ENCODE assay signal across 10 cellular contexts in genomic region chr14:53126705-53127104, GRCh38. TPM values are rescaled to one million over a fixed set of nuclear protein-coding genes. Genes with fewer than 3 reads are reported as not detected.
DNase-seq lines count a peak whose midpoint lies in the region; ATAC-seq and TF ChIP-seq lines count a peak whose summit lies in the region.
"Had no signal": no experiment of that assay in that cellular context is flagged by ENCODE, and none has a peak within 500 bp of the region (broad histone marks: within the 10 kb centered on the region; RNA-seq: fewer than 3 reads in every experiment).

No MANE protein-coding gene starts in this region.

- TF ChIP-seq CTCF in fibroblast of lung (conservative IDR thresholded peaks at IDR 0.05 in 1 of 2, IDR thresholded peaks at IDR 0.05 in 1 of 2; ENCODE audit: low read depth in 1 of 2, low read length in 2 of 2), result no peak
- TF ChIP-seq CTCF in spleen (IDR thresholded peaks at IDR 0.05 in 8 of 11, conservative IDR thresholded peaks at IDR 0.05 in 3 of 11), result no peak

- peak; percentile 8 for DNase-seq in activated CD4-positive, alpha-beta T cell treated with anti-CD3 and anti-CD28 coated beads, Interleukin-2, amount 10 ng/mL, durations not matched to agents 24 days and 14 days
- DNase-seq in activated CD4-positive, alpha-beta T cell treated with anti-CD3 and anti-CD28 coated beads for 4 hours, result no peak
- DNase-seq in MV-4-11 (lab: John Stamatoyannopoulos, UW), result peak; percentile 59
- DNase-seq in fibroblast of lung (ENCODE audit: low read depth in 2 of 2), result peak in 1 of 2 donors; percentile 38
- no peak for DNase-seq in spleen
- no peak for DNase-seq in SIG-M5 treated with dmso at 0.1 percent for 504 hours (lab: John Stamatoyannopoulos, UW; ENCODE audit: unreplicated experiment)
- no peak for DNase-seq in left lobe of liver (ENCODE audit: low spot score)
- no peak for DNase-seq in medulla oblongata (ENCODE audit: extremely low spot score)
- DNase-seq: activated naive CD4-positive, alpha-beta T cell; upper lobe of left lung had no signal

- 15 to 25% (median 19%) methylated on average over 6 of the region's 6 CpGs for WGBS in spleen, 5 donors

- intact Hi-C loops in activated CD4-positive, alpha-beta T cell treated with anti-CD3 and anti-CD28 coated beads, Interleukin-2, amount 10 ng/mL, durations not matched to agents 24 days and 14 days (cut with micrococcal nuclease), result loop anchor here (2.0 kb wide), 1 partner anchor 16 kb away; no protein-coding TSS in a partner anchor
- intact Hi-C loops in spleen (cut with DNase I; ENCODE audit: low total_unique reads), result no loop called here

- H3K36me3 Mint-ChIP-seq in activated CD4-positive, alpha-beta T cell treated with anti-CD3 and anti-CD28 coated beads, Interleukin-2, amount 10 ng/mL, durations not matched to agents 24 days and 14 days (ENCODE audit: low read depth), result peaks cover 23% of the 10 kb centered on the region

- TF ChIP-seq POLR2A in spleen (IDR thresholded peaks at IDR 0.05), result no peak

- no peaks in the 10 kb centered on the region for H3K27me3 ChIP-seq in fibroblast of lung (ENCODE audit: control insufficient read depth, insufficient read depth, low read length)
- H3K27me3 ChIP-seq in spleen (replicated peaks in 1 of 7), result no peaks in the 10 kb centered on the region
- H3K27me3 ChIP-seq: upper lobe of left lung had no signal

- H3K79me2 ChIP-seq in fibroblast of lung (ENCODE audit: control insufficient read depth, insufficient read depth, low read length), result peaks cover 1% of the 10 kb centered on the region

- peak overlapping the region; percentile 0 for H2AFZ ChIP-seq in fibroblast of lung (ENCODE audit: low read length)

- H3K4me1 ChIP-seq in fibroblast of lung (ENCODE audit: control insufficient read depth, extremely low read depth, insufficient read depth, low read length) (no peaks in the 10 kb centered on the region), spleen (peaks cover 5 to 49% (median 20%) of the 10 kb centered on the region in 6 donors)

- no peaks in the 10 kb centered on the region for H3K27me3 Mint-ChIP-seq in activated CD4-positive, alpha-beta T cell treated with anti-CD3 and anti-CD28 coated beads, Interleukin-2, amount 10 ng/mL, durations not matched to agents 24 days and 14 days

- H3K27ac ChIP-seq in fibroblast of lung (ENCODE audit: insufficient read depth, low read length) (peak overlapping the region; percentile 8), spleen (peak overlapping the region; percentile 33 to 70 (median 64))

- H3K9me3 ChIP-seq in fibroblast of lung (ENCODE audit: control insufficient read depth, insufficient read depth, low read depth, low read length) (no peaks in the 10 kb centered on the region), spleen (peaks cover 0 to 2% (median under 1%) of the 10 kb centered on the region in 8 donors)
- H3K9me3 ChIP-seq: upper lobe of left lung had no signal

- peak overlapping the region; percentile 68 for H3K4me3 Mint-ChIP-seq in activated CD4-positive, alpha-beta T cell treated with anti-CD3 and anti-CD28 coated beads, Interleukin-2, amount 10 ng/mL, durations not matched to agents 24 days and 14 days

- no peak for ATAC-seq in left lobe of liver

- peaks cover 3% of the 10 kb centered on the region for H3K9me3 Mint-ChIP-seq in activated CD4-positive, alpha-beta T cell treated with anti-CD3 and anti-CD28 coated beads, Interleukin-2, amount 10 ng/mL, durations not matched to agents 24 days and 14 days

- peak overlapping the region; percentile 90 for H3K4me2 ChIP-seq in fibroblast of lung (ENCODE audit: extremely low read depth, insufficient read depth, low read length)

- H4K20me1 ChIP-seq in fibroblast of lung (ENCODE audit: control insufficient read depth, extremely low read depth, insufficient read depth, low read length), result no peaks in the 10 kb centered on the region

- peaks cover 35% of the 10 kb centered on the region for H3K4me1 Mint-ChIP-seq in activated CD4-positive, alpha-beta T cell treated with anti-CD3 and anti-CD28 coated beads, Interleukin-2, amount 10 ng/mL, durations not matched to agents 24 days and 14 days

- H3K36me3 ChIP-seq in fibroblast of lung (ENCODE audit: control insufficient read depth, insufficient read depth, low read length) (no peaks in the 10 kb centered on the region), spleen (no peaks in the 10 kb centered on the region)
- H3K36me3 ChIP-seq: upper lobe of left lung had no signal

- no peak overlapping the region for H3K9ac ChIP-seq in fibroblast of lung (ENCODE audit: insufficient read depth, low read length)

- peak overlapping the region; percentile 75 for H3K27ac Mint-ChIP-seq in activated CD4-positive, alpha-beta T cell treated with anti-CD3 and anti-CD28 coated beads, Interleukin-2, amount 10 ng/mL, durations not matched to agents 24 days and 14 days

- H3K4me3 ChIP-seq in fibroblast of lung (replicated peaks in 1 of 4; ENCODE audit: control extremely low read depth in 1 of 4, insufficient read depth in 1 of 4, low read depth in 3 of 4, low read length in 4 of 4) (peak overlapping the region in 3 of 4 experiments; percentile 12 to 42 (median 42)), spleen (peak overlapping the region in 3 of 8 donors; percentile 3 to 31 (median 10))

RNA-seq across cellular contexts. Expression of gene DDHD1, which starts 26.4 kb away (rescaled TPM):
- total RNA-seq in activated CD4-positive, alpha-beta T cell treated with anti-CD3 and anti-CD28 coated beads, Interleukin-2, amount 10 ng/mL, durations not matched to agents 24 days and 14 days, result 67.9 and 70.2 TPM in 2 replicates
- total RNA-seq in fibroblast of lung (19.0 and 30.6 TPM in 2 replicates), spleen (10 to 100 TPM; 25.0 to 52.2 (median 30.7) TPM), left lobe of liver (3.3 TPM)
- polyA plus RNA-seq in fibroblast of lung (11.7 and 13.6 TPM in 2 replicates), spleen (1 to 10 TPM; 3.4 to 4.9 (median 4.7) TPM)
- 7.3 and 7.4 TPM in 2 replicates for polyA plus RNA-seq in fibroblast of lung (2012)
- polyA minus RNA-seq in fibroblast of lung (ENCODE audit: low replicate concordance), result 1.4 and 4.5 TPM in 2 replicates

Comparison
In these comparisons a context has a peak if more than half of its experiments do, and no peak if none do; other contexts are left out.
1. DNase-seq: peak in activated CD4-positive, alpha-beta T cell treated with anti-CD3 and anti-CD28 coated beads, Interleukin-2, amount 10 ng/mL, durations not matched to agents 24 days and 14 days (single experiment) and MV-4-11 (single experiment); none in activated CD4-positive, alpha-beta T cell treated with anti-CD3 and anti-CD28 coated beads for 4 hours (0 of 2), spleen (single experiment), SIG-M5 treated with dmso at 0.1 percent for 504 hours (single experiment), left lobe of liver (single experiment) and medulla oblongata (single experiment).